Comparison of ENCODE assay signal across 23 cellular contexts in genomic region chr5:7916171-7916804, GRCh38. TPM values are rescaled to one million over a fixed set of nuclear protein-coding genes. Genes with fewer than 3 reads are reported as not detected.
DNase-seq lines count a peak whose midpoint lies in the region; ATAC-seq, FAIRE-seq and TF ChIP-seq lines count a peak whose summit lies in the region.
"Had no signal": no experiment of that assay in that cellular context is flagged by ENCODE, and none has a peak within 500 bp of the region (broad histone marks: within the 10 kb centered on the region; RNA-seq: fewer than 3 reads in every experiment).

No MANE protein-coding gene starts in this region.

- H3K27ac ChIP-seq in astrocyte (ENCODE audit: low read depth, low read length): no peak overlapping the region
- H3K27ac ChIP-seq: heart left ventricle, right lobe of liver, SK-N-MC, suprapubic skin had no signal

- FAIRE-seq in astrocyte (lab: Jason Lieb, UNC): no peak
- FAIRE-seq: islet of Langerhans had no signal

- H3K4me3 Mint-ChIP-seq in astrocyte (ENCODE audit: unreplicated experiment) (no peak overlapping the region), nephron progenitor cell (no peak overlapping the region)
- H3K4me3 Mint-ChIP-seq: activated CD4-positive, alpha-beta T cell treated with anti-CD3 and anti-CD28 coated beads for 36 hours; neural crest cell had no signal

- no peak overlapping the region for H3K9ac ChIP-seq in astrocyte (ENCODE audit: low read length)

- no peak overlapping the region for H3K4me3 ChIP-seq in astrocyte (ENCODE audit: insufficient read depth, low read depth, low read length)
- H3K4me3 ChIP-seq: heart left ventricle, right lobe of liver, SK-N-MC, suprapubic skin had no signal

- no peak overlapping the region for H3K4me2 ChIP-seq in astrocyte (ENCODE audit: low read length)

- H3K4me1 Mint-ChIP-seq in astrocyte (ENCODE audit: low read depth, unreplicated experiment) (no peaks in the 10 kb centered on the region), nephron progenitor cell (peaks cover 18% of the 10 kb centered on the region)
- H3K4me1 Mint-ChIP-seq: activated CD4-positive, alpha-beta T cell treated with anti-CD3 and anti-CD28 coated beads for 36 hours; neural crest cell had no signal

- no peaks in the 10 kb centered on the region for H3K79me2 ChIP-seq in astrocyte (ENCODE audit: insufficient read depth, low read length)

- no peak overlapping the region for H2AFZ ChIP-seq in astrocyte (ENCODE audit: low read depth, low read length)

- H3K36me3 ChIP-seq in astrocyte (ENCODE audit: insufficient read depth, low read length): no peaks in the 10 kb centered on the region
- H3K36me3 ChIP-seq: BE2C, heart left ventricle, right lobe of liver, suprapubic skin had no signal

- peaks cover 6% of the 10 kb centered on the region for H3K36me3 Mint-ChIP-seq in astrocyte (ENCODE audit: low read depth, unreplicated experiment)
- H3K36me3 Mint-ChIP-seq in nephron progenitor cell (ENCODE audit: low read depth): peaks cover 19% of the 10 kb centered on the region

- H3K27ac Mint-ChIP-seq in astrocyte (ENCODE audit: unreplicated experiment): no peak overlapping the region
- H3K27ac Mint-ChIP-seq in nephron progenitor cell: peak overlapping the region; percentile 63
- H3K27ac Mint-ChIP-seq: activated CD4-positive, alpha-beta T cell treated with anti-CD3 and anti-CD28 coated beads for 36 hours had no signal

- no peaks in the 10 kb centered on the region for H3K4me1 ChIP-seq in astrocyte (ENCODE audit: insufficient read depth, low read length)
- H3K4me1 ChIP-seq: BE2C, heart left ventricle, right lobe of liver, suprapubic skin had no signal

- peaks cover 8% of the 10 kb centered on the region for H3K9me3 Mint-ChIP-seq in astrocyte (ENCODE audit: unreplicated experiment)
- H3K9me3 Mint-ChIP-seq in nephron progenitor cell: peaks cover 44% of the 10 kb centered on the region

- TF ChIP-seq CTCF in astrocyte (IDR thresholded peaks at IDR 0.05; ENCODE audit: insufficient read depth, low read depth, low read length) (no peak), nephron progenitor cell (IDR thresholded peaks at IDR 0.05) (no peak)

- H3K27me3 Mint-ChIP-seq in astrocyte (ENCODE audit: low read depth, unreplicated experiment): no peaks in the 10 kb centered on the region
- H3K27me3 Mint-ChIP-seq in nephron progenitor cell (ENCODE audit: low read depth, poor library complexity): no peaks in the 10 kb centered on the region

- no peaks in the 10 kb centered on the region for H4K20me1 ChIP-seq in astrocyte (ENCODE audit: insufficient read depth, low read length)

- no peaks in the 10 kb centered on the region for H3K27me3 ChIP-seq in astrocyte (ENCODE audit: insufficient read depth, low read length)
- H3K27me3 ChIP-seq: BE2C, heart left ventricle, right lobe of liver, suprapubic skin had no signal

- no peaks in the 10 kb centered on the region for H3K9me3 ChIP-seq in astrocyte (ENCODE audit: insufficient read depth, low read depth, low read length)
- H3K9me3 ChIP-seq: BE2C, right lobe of liver had no signal

- DNase-seq in EH (ENCODE audit: low read depth) (peak; percentile 32), MV-4-11 (lab: John Stamatoyannopoulos, UW) (peak; percentile 25), astrocyte (ENCODE audit: low read depth) (peak; percentile 11), nephron progenitor cell (no peak), NCI-H1092 treated with DMSO at 0.1 percent for 48 hours (lab: John Stamatoyannopoulos, UW) (no peak), NCI-H510A (lab: John Stamatoyannopoulos, UW) (no peak)
- DNase-seq: activated CD4-positive, alpha-beta T cell treated with anti-CD3 and anti-CD28 coated beads for 36 hours; activated CD8-positive, alpha-beta memory T cell treated with anti-CD3 and anti-CD28 coated beads, Interleukin-2, amount 50 U/mL, for 48 hours; BE2C; DMS79; heart left ventricle; mesendoderm; NCI-H446; right lobe of liver; stimulated activated CD4-positive, alpha-beta T cell treated with anti-CD3 and anti-CD28 coated beads, Interleukin-2, amount 100 ng/mL, for 48 hours; stimulated activated CD8-positive, alpha-beta memory T cell treated with anti-CD3 and anti-CD28 coated beads, Interleukin-4, amount 100 ng/mL, for 48 hours had no signal

- ATAC-seq in GM21619 (IDR thresholded peaks at IDR 0.05; ENCODE audit: unreplicated experiment): no peak
- ATAC-seq: activated CD4-positive, alpha-beta T cell treated with anti-CD3 and anti-CD28 coated beads for 36 hours; esophagus mucosa; HCT116; heart left ventricle; right lobe of liver had no signal

RNA-seq across cellular contexts. Expression of gene MTRR, which starts 47.3 kb away (rescaled TPM):
- total RNA-seq in astrocyte: 32.2 and 38.5 TPM in 2 replicates

RNA-seq across cellular contexts. Expression of gene FASTKD3, which starts 47.5 kb away (rescaled TPM):
- 8.1 and 10.7 TPM in 2 replicates for total RNA-seq in astrocyte

Comparison
In these comparisons a context has a peak if more than half of its experiments do, and no peak if none do; other contexts are left out.
1. DNase-seq: peak in EH (single experiment), MV-4-11 (single experiment) and astrocyte (single experiment); none in nephron progenitor cell (single experiment), NCI-H1092 treated with DMSO at 0.1 percent for 48 hours (single experiment) and NCI-H510A (single experiment).